3 cellular contexts compared by ENCODE assay signal in the genomic region with DNA sequence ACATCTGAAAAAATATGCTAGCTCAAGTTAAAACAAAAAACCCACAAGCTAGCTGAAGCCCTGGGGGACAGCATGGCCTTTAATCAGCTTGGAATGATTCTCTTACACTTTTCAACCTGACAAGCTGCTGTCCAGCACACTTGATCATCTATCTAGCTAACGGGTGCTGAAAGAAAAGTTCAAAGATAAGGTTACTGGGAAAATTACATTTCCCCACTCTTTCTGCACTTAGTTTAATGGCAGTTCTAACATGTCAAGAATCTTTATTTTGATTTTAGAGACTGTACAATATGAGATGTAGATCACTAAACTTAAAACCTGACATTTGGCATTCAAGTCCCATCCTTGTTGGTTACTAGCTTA.
TF ChIP-seq lines count a peak whose summit lies in the region.

No MANE protein-coding gene starts in this region.

TF ChIP-seq in liver, 16 proteins besides CTCF, POLR2A, EP300 and RAD21:
- TF ChIP-seq REST (IDR thresholded peaks at IDR 0.05) (peak; percentile 93), SP1 (IDR thresholded peaks at IDR 0.05) (no peak)

TF ChIP-seq in HepG2, 621 proteins besides CTCF, POLR2A, EP300 and RAD21:
- TF ChIP-seq REST (IDR thresholded peaks at IDR 0.05; ENCODE audit: borderline replicate concordance in 1 of 2, low read depth in 1 of 2, low read length in 2 of 2) (peak in 1 of 2 experiments; percentile 27; a peak in 1 of 4 replicates), ZFP62 (CRISPR knock-in tag; IDR thresholded peaks at IDR 0.05) (no peak)

TF ChIP-seq in SK-N-SH, 30 proteins besides CTCF, POLR2A, EP300 and RAD21:
- TF ChIP-seq, protein P1, sequence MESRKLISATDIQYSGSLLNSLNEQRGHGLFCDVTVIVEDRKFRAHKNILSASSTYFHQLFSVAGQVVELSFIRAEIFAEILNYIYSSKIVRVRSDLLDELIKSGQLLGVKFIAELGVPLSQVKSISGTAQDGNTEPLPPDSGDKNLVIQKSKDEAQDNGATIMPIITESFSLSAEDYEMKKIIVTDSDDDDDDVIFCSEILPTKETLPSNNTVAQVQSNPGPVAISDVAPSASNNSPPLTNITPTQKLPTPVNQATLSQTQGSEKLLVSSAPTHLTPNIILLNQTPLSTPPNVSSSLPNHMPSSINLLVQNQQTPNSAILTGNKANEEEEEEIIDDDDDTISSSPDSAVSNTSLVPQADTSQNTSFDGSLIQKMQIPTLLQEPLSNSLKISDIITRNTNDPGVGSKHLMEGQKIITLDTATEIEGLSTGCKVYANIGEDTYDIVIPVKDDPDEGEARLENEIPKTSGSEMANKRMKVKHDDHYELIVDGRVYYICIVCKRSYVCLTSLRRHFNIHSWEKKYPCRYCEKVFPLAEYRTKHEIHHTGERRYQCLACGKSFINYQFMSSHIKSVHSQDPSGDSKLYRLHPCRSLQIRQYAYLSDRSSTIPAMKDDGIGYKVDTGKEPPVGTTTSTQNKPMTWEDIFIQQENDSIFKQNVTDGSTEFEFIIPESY (IDR thresholded peaks at IDR 0.05; ENCODE audit: borderline replicate concordance, low read depth) = no peak
- TF ChIP-seq POLR2AphosphoS5 (IDR thresholded peaks at IDR 0.05; ENCODE audit: low read depth, low read length) = no peak
- TF ChIP-seq SIN3A (IDR thresholded peaks at IDR 0.05; ENCODE audit: borderline replicate concordance, low read depth, low read length) = no peak
- peak; percentile 92 for TF ChIP-seq REST (IDR thresholded peaks at IDR 0.05; ENCODE audit: low read depth, low read length)
- no peak for TF ChIP-seq IRF3 (IDR thresholded peaks at IDR 0.05; ENCODE audit: low read depth, low read length)
- no peak for TF ChIP-seq USF1 (IDR thresholded peaks at IDR 0.05; ENCODE audit: borderline replicate concordance, low read depth)
- TF ChIP-seq SMC3 (IDR thresholded peaks at IDR 0.05; ENCODE audit: low read depth, low read length) = no peak
- no peak for TF ChIP-seq GATA2 (CRISPR knock-in tag; IDR thresholded peaks at IDR 0.05)
- TF ChIP-seq YY1 (IDR thresholded peaks at IDR 0.05; ENCODE audit: low read depth) = no peak
- no peak for TF ChIP-seq TAF1 (IDR thresholded peaks at IDR 0.05; ENCODE audit: borderline replicate concordance, low read depth, low read length)
- TF ChIP-seq FOSL2 (IDR thresholded peaks at IDR 0.05; ENCODE audit: borderline replicate concordance, low read depth) = no peak
- no peak for TF ChIP-seq RCOR1 (IDR thresholded peaks at IDR 0.05; ENCODE audit: low read length)
- no peak for TF ChIP-seq NFIC (IDR thresholded peaks at IDR 0.05; ENCODE audit: borderline replicate concordance)
- TF ChIP-seq GABPA (IDR thresholded peaks at IDR 0.05; ENCODE audit: low read depth) = no peak
- TF ChIP-seq FOXJ3 (CRISPR knock-in tag; IDR thresholded peaks at IDR 0.05) = no peak
- TF ChIP-seq, protein P2, sequence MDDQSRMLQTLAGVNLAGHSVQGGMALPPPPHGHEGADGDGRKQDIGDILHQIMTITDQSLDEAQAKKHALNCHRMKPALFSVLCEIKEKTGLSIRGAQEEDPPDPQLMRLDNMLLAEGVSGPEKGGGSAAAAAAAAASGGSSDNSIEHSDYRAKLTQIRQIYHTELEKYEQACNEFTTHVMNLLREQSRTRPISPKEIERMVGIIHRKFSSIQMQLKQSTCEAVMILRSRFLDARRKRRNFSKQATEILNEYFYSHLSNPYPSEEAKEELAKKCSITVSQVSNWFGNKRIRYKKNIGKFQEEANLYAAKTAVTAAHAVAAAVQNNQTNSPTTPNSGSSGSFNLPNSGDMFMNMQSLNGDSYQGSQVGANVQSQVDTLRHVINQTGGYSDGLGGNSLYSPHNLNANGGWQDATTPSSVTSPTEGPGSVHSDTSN (IDR thresholded peaks at IDR 0.05) = peak; percentile 14; the same call in 1 of the 2 replicates
- TF ChIP-seq, protein P3, sequence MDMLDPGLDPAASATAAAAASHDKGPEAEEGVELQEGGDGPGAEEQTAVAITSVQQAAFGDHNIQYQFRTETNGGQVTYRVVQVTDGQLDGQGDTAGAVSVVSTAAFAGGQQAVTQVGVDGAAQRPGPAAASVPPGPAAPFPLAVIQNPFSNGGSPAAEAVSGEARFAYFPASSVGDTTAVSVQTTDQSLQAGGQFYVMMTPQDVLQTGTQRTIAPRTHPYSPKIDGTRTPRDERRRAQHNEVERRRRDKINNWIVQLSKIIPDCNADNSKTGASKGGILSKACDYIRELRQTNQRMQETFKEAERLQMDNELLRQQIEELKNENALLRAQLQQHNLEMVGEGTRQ (IDR thresholded peaks at IDR 0.05; ENCODE audit: borderline replicate concordance, low read depth, low read length) = no peak
- no peak for TF ChIP-seq ELF1 (IDR thresholded peaks at IDR 0.05)
- no peak for TF ChIP-seq NRF1 (IDR thresholded peaks at IDR 0.05; ENCODE audit: low read depth, low read length)
- no peak for TF ChIP-seq FOXM1 (IDR thresholded peaks at IDR 0.05; ENCODE audit: low read depth)
- no peak for TF ChIP-seq EZH2phosphoT487 (IDR thresholded peaks at IDR 0.05; ENCODE audit: borderline replicate concordance, low read depth)
- TF ChIP-seq TCF12 (IDR thresholded peaks at IDR 0.05) = peak; percentile 26; the same call in 1 of the 2 replicates
